ENCODE assay signal across 21 cellular contexts in genomic region chr5:151008124-151008491, GRCh38. TPM values are rescaled to one million over a fixed set of nuclear protein-coding genes. Genes with fewer than 3 reads are reported as not detected.
DNase-seq lines count a peak whose midpoint lies in the region; ATAC-seq and TF ChIP-seq lines count a peak whose summit lies in the region.
"Had no signal": no experiment of that assay in that cellular context is flagged by ENCODE, and none has a peak within 500 bp of the region (broad histone marks: within the 10 kb centered on the region; RNA-seq: fewer than 3 reads in every experiment).

No MANE protein-coding gene starts in this region.

- no peak overlapping the region for H3K4me3 Mint-ChIP-seq in nephron progenitor cell
- H3K4me3 Mint-ChIP-seq: CD8-positive, alpha-beta T cell had no signal

- H3K27ac Mint-ChIP-seq in nephron progenitor cell = peak overlapping the region; percentile 66
- H3K27ac Mint-ChIP-seq: CD8-positive, alpha-beta T cell had no signal

- H3K36me3 ChIP-seq in adipocyte (ENCODE audit: control insufficient read depth, insufficient read depth, low read length, severe bottlenecking) (no peaks in the 10 kb centered on the region), esophagus (ENCODE audit: control insufficient read depth in 2 of 2, insufficient read depth in 2 of 2, low read length in 1 of 2) (no peaks in the 10 kb centered on the region), transverse colon (no peaks in the 10 kb centered on the region)
- H3K36me3 ChIP-seq: BLaER1 treated with 17β-estradiol and CSF1 and Interleukin-3, amounts not matched to agents 10 nM and 100 nM had no signal

- H3K9ac ChIP-seq in adipocyte (ENCODE audit: low read length) = peak overlapping the region; percentile 32
- H3K9ac ChIP-seq: BLaER1 treated with 17β-estradiol and CSF1 and Interleukin-3, amounts not matched to agents 10 nM and 100 nM; KMS-11 had no signal

- in situ Hi-C loops in transverse colon (cut with MboI; ENCODE audit: low pct_ligation_motif_present in 1 of 4, low pct_unique_long_range_greater_than_20kb in 1 of 4, low sequenced_read_pairs in 3 of 4) = no loop called here

- TF ChIP-seq CTCF in nephron progenitor cell (IDR thresholded peaks at IDR 0.05) (no peak), transverse colon (IDR thresholded peaks at IDR 0.05) (no peak)

- no peaks in the 10 kb centered on the region for H3K36me3 Mint-ChIP-seq in nephron progenitor cell (ENCODE audit: low read depth)
- H3K36me3 Mint-ChIP-seq: CD8-positive, alpha-beta T cell had no signal

- no peak for ATAC-seq in GM18907 (IDR thresholded peaks at IDR 0.05; ENCODE audit: unreplicated experiment)
- ATAC-seq: CD8-positive, alpha-beta T cell; GM12878 had no signal

- no peak overlapping the region for H3K4me3 ChIP-seq in adipocyte (ENCODE audit: low read length)
- H3K4me3 ChIP-seq in esophagus (ENCODE audit: low read depth in 1 of 2, low read length in 2 of 2) = no peak overlapping the region
- H3K4me3 ChIP-seq in transverse colon = no peak overlapping the region
- H3K4me3 ChIP-seq: BLaER1 treated with 17β-estradiol and CSF1 and Interleukin-3, amounts not matched to agents 10 nM and 100 nM; GM12878 had no signal

- H3K9me3 ChIP-seq in adipocyte (ENCODE audit: control insufficient read depth, low read length) (no peaks in the 10 kb centered on the region), esophagus (ENCODE audit: control insufficient read depth in 2 of 2, insufficient read depth in 1 of 2, low read depth in 1 of 2, low read length in 1 of 2) (no peaks in the 10 kb centered on the region), transverse colon (no peaks in the 10 kb centered on the region)
- H3K9me3 ChIP-seq: BLaER1 treated with 17β-estradiol and CSF1 and Interleukin-3, amounts not matched to agents 10 nM and 100 nM had no signal

- H3K9me3 Mint-ChIP-seq in nephron progenitor cell = no peaks in the 10 kb centered on the region
- H3K9me3 Mint-ChIP-seq: CD8-positive, alpha-beta T cell had no signal

- no peaks in the 10 kb centered on the region for H3K27me3 ChIP-seq in adipocyte (replicated peaks; ENCODE audit: control insufficient read depth, insufficient read depth, low read length)
- H3K27me3 ChIP-seq in esophagus (ENCODE audit: control insufficient read depth in 1 of 2, insufficient read depth in 2 of 2, low read length in 2 of 2) = no peaks in the 10 kb centered on the region
- no peaks in the 10 kb centered on the region for H3K27me3 ChIP-seq in transverse colon
- H3K27me3 ChIP-seq: BLaER1 treated with 17β-estradiol and CSF1 and Interleukin-3, amounts not matched to agents 10 nM and 100 nM had no signal

- no peak for TF ChIP-seq POLR2A in transverse colon (IDR thresholded peaks at IDR 0.05)

- DNase-seq in adipocyte (ENCODE audit: low read depth) = no peak
- DNase-seq in nephron progenitor cell = no peak
- no peak for DNase-seq in transverse colon
- DNase-seq in effector CD4-positive, alpha-beta T cell = no peak
- no peak for DNase-seq in iPS-NIHi11 (ENCODE audit: low spot score)
- DNase-seq: Calu3; CD8-positive, alpha-beta T cell; EL; MV-4-11; NCI-H1694 treated with DMSO at 0.1 percent for 48 hours; NCI-H2107; NCI-H524; NCI-H82; OCI-M1; RPMI8226; SIG-M5 had no signal

- H3K4me1 ChIP-seq in adipocyte (ENCODE audit: control insufficient read depth, insufficient read depth, low read length) = peaks cover 47% of the 10 kb centered on the region
- H3K4me1 ChIP-seq in esophagus (ENCODE audit: control insufficient read depth in 2 of 2, insufficient read depth in 2 of 2, low read length in 1 of 2) = no peaks in the 10 kb centered on the region
- peaks cover 24 to 50% (median 32%) of the 10 kb centered on the region in 4 donors for H3K4me1 ChIP-seq in transverse colon

- H3K4me1 Mint-ChIP-seq in nephron progenitor cell = peaks cover 51% of the 10 kb centered on the region

- 61 to 74% methylated on average over 3 of the region's 3 CpGs for WGBS in esophagus, 2 donors
- 68% methylated on average over 3 of the region's 3 CpGs; no CpG with 5 or more reads in 1 of the 2 donors for WGBS in transverse colon (ENCODE audit: low coverage in 1 of 2), 2 donors

- H3K27ac ChIP-seq in esophagus (ENCODE audit: low read depth in 2 of 2, low read length in 1 of 2) = peak overlapping the region; percentile 24 to 49
- peak overlapping the region; percentile 74 to 84 (median 78) for H3K27ac ChIP-seq in transverse colon
- H3K27ac ChIP-seq: BLaER1 treated with 17β-estradiol and CSF1 and Interleukin-3, amounts not matched to agents 10 nM and 100 nM; KMS-11 had no signal

- no peak for TF ChIP-seq EP300 in transverse colon (IDR thresholded peaks at IDR 0.05; ENCODE audit: low read depth)

- peaks cover 17% of the 10 kb centered on the region for H3K27me3 Mint-ChIP-seq in nephron progenitor cell (ENCODE audit: low read depth, poor library complexity)

- intact Hi-C loops in transverse colon (cut with DNase I; ENCODE audit: low total_unique reads) = loop anchor here (5.0 kb wide), 2 partner anchors 99 to 516 kb away; no protein-coding TSS in a partner anchor

RNA-seq across cellular contexts. Expression of gene GPX3, which starts 12.3 kb away (rescaled TPM):
- polyA plus RNA-seq in esophagus = 100 to 1,000 TPM; 143 to 277 TPM
- total RNA-seq in transverse colon = 100 to 1,000 TPM; 252 to 758 (median 352) TPM
- total RNA-seq: Calu3; CD8-positive, alpha-beta T cell had no signal
